Comparison of ENCODE assay signal across 9 cellular contexts in the genomic region with DNA sequence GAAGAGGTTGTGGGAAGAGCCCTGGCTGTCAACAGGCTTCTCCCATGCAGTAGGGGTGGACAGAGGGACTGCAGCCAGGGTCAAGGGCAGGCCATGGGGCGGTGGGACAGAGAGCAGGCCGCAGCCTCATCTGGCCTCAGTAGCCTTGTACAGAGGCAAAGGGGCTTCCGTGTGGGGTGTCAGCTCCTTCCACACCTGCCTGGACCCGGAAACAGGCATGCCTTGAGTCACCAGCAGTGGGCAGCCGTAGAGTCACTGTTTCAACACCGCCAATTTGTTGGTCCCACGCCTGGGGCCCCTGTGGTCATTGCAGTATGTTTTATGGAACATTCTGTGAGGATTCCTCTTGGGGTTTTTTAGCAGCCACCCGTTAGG.
DNase-seq lines count a peak whose midpoint lies in the region; ATAC-seq, FAIRE-seq and TF ChIP-seq lines count a peak whose summit lies in the region.
"Had no signal": no experiment of that assay in that cellular context is flagged by ENCODE, and none has a peak within 500 bp of the region (broad histone marks: within the 10 kb centered on the region; RNA-seq: fewer than 3 reads in every experiment).

No MANE protein-coding gene starts in this region.

- no peak for TF ChIP-seq EP300 in H1 (IDR thresholded peaks at IDR 0.05; ENCODE audit: borderline replicate concordance in 1 of 2, low read depth in 2 of 2, low read length in 2 of 2)
- no peak for TF ChIP-seq EP300 in ovary (IDR thresholded peaks at IDR 0.05)

- intact Hi-C loops in ovary (cut with DNase I), result loop anchor here in 3 of 4 donors (2.0 to 10.0 kb wide), 4 partner anchors 99 to 637 kb away; no protein-coding TSS in a partner anchor

- H3K9ac ChIP-seq in H1 (replicated peaks in 1 of 4; ENCODE audit: extremely low read depth in 1 of 4, low read depth in 3 of 4, low read length in 3 of 4), result no peak overlapping the region

- H2BK15ac ChIP-seq in H1 (ENCODE audit: low read length), result no peak overlapping the region

- no peak overlapping the region for H4K8ac ChIP-seq in H1 (ENCODE audit: extremely low read depth, insufficient read depth, low read length)

- H3K27ac ChIP-seq in H1 (ENCODE audit: low read depth, low read length) (no peak overlapping the region), ovary (peak overlapping the region in 1 of 2 donors; percentile 55)
- H3K27ac ChIP-seq: left lung had no signal

- H2BK12ac ChIP-seq in H1 (ENCODE audit: low read depth, low read length), result no peak overlapping the region

- H3K79me1 ChIP-seq in H1 (ENCODE audit: low read depth, low read length), result no peaks in the 10 kb centered on the region

- WGBS in H1 (ENCODE audit: extremely low coverage in 1 of 2, insufficient coverage in 1 of 2, insufficient read length in 1 of 2, insufficient replicate concordance in 2 of 2, low coverage in 1 of 2, low lambda C conversion rate in 2 of 2, missing lambda C conversion rate in 1 of 2), 2 experiments, result 91% methylated on average over 8 of the region's 8 CpGs; no CpG with 5 or more reads in 1 of the 2 experiments
- 52 to 59% (median 56%) methylated on average over 8 of the region's 8 CpGs for WGBS in ovary, 3 donors

- H2AFZ ChIP-seq in H1 (ENCODE audit: low read length), result no peak overlapping the region

- H3K27me3 ChIP-seq in H1 (replicated peaks in 1 of 4; ENCODE audit: control insufficient read depth in 3 of 4, extremely low read depth in 1 of 4, insufficient read depth in 3 of 4, low read length in 3 of 4), result no peaks in the 10 kb centered on the region
- H3K27me3 ChIP-seq in ovary, result no peaks in the 10 kb centered on the region
- H3K27me3 ChIP-seq: left lung had no signal

- H3K4me1 ChIP-seq in H1 (replicated peaks in 1 of 4; ENCODE audit: control insufficient read depth in 3 of 4, insufficient read depth in 4 of 4, low read length in 3 of 4), result peaks cover 0 to 5% (median 2%) of the 10 kb centered on the region in 4 experiments; a peak in 4 of 7 replicates
- peaks cover 32% of the 10 kb centered on the region for H3K4me1 ChIP-seq in ovary (ENCODE audit: insufficient read depth)

- H3K23me2 ChIP-seq in H1 (ENCODE audit: low read depth, low read length), result no peaks in the 10 kb centered on the region

- H3K4ac ChIP-seq in H1 (replicated peaks; ENCODE audit: insufficient read length, low read depth, low read length), result no peak overlapping the region

- ATAC-seq in HG02642 (IDR thresholded peaks at IDR 0.05; ENCODE audit: poor library complexity, unreplicated experiment), result no peak

- H3K79me2 ChIP-seq in H1 (ENCODE audit: control insufficient read depth in 1 of 2, insufficient read depth in 2 of 2, low read length in 2 of 2), result no peaks in the 10 kb centered on the region

- no peak overlapping the region for H4K5ac ChIP-seq in H1 (ENCODE audit: insufficient read length, low read depth, low read length)

- H3K56ac ChIP-seq in H1 (replicated peaks; ENCODE audit: insufficient read length, low read depth, low read length), result no peak overlapping the region

- POLR2A ChIA-PET in H1 (lab: Charles Lee; ENCODE audit: partially characterized antibody), result interaction anchor here (1.6 kb wide), 1 partner anchor 17 kb away, joined by 3 read pairs; no protein-coding TSS in a partner anchor

- no peak overlapping the region for H3K4me2 ChIP-seq in H1 (ENCODE audit: insufficient read depth in 1 of 2, low read depth in 2 of 2, low read length in 2 of 2)

- no peak overlapping the region for H2BK120ac ChIP-seq in H1 (replicated peaks; ENCODE audit: low read depth, low read length)

- TF ChIP-seq CTCF in GM12865 (IDR thresholded peaks at IDR 0.05; ENCODE audit: insufficient read depth, low read depth, low read length, missing control alignments), result peak; percentile 33
- peak in 2 of 3 experiments; percentile 3 to 4; a peak in 2 of 4 replicates for TF ChIP-seq CTCF in H1 (IDR thresholded peaks at IDR 0.05; ENCODE audit: control extremely low read depth in 1 of 3, insufficient read depth in 1 of 3, low read depth in 1 of 3, low read length in 3 of 3)
- no peak for TF ChIP-seq CTCF in ovary (IDR thresholded peaks at IDR 0.05)

- H2BK5ac ChIP-seq in H1 (ENCODE audit: low read depth, low read length), result no peak overlapping the region; the same call in 1 of the 2 replicates

- no peaks in the 10 kb centered on the region for H3K9me3 ChIP-seq in H1 (ENCODE audit: insufficient read depth in 2 of 2, low read depth in 1 of 2, low read length in 1 of 2)
- H3K9me3 ChIP-seq in ovary, result no peaks in the 10 kb centered on the region
- H3K9me3 ChIP-seq: left lung had no signal

- 0 out of 4 replicates have a peak, but pooled peaks of 1 of the 2 experiments have one; percentile 12 for TF ChIP-seq RAD21 in H1 (IDR thresholded peaks at IDR 0.05 in 1 of 2, conservative IDR thresholded peaks at IDR 0.05 in 1 of 2; ENCODE audit: low read depth in 2 of 2, low read length in 2 of 2)

- H3K4me3 ChIP-seq in GM12865 (ENCODE audit: low read depth, low read length) (no peak overlapping the region), H1 (ENCODE audit: extremely low read depth in 1 of 4, insufficient read depth in 2 of 4, low read depth in 3 of 4, low read length in 4 of 4) (no peak overlapping the region), ovary (no peak overlapping the region)
- H3K4me3 ChIP-seq: left lung had no signal

- H2AK5ac ChIP-seq in H1 (ENCODE audit: low read depth, low read length), result no peak overlapping the region

- DNase-seq in GM12865 (ENCODE audit: low read depth) (peak; percentile 68), NOMO-1 treated with dmso at 0.1 percent for 144 hours (lab: John Stamatoyannopoulos, UW; ENCODE audit: unreplicated experiment) (peak; percentile 42), H1 (ENCODE audit: low read depth in 1 of 2, low spot score in 2 of 2) (no peak), ovary (peak in 3 of 5 donors; percentile 34 to 51 (median 47)), HCEC 1CT (no peak), HuH-7.5 (ENCODE audit: low spot score) (no peak)
- DNase-seq: occipital lobe had no signal

- CTCF ChIA-PET in H1 (lab: Charles Lee; ENCODE audit: partially characterized antibody), result interaction anchor here (0.8 to 5.3 kb wide), 33 partner anchors 9 to 461 kb away, joined by 3 to 28 read pairs (median 5); no protein-coding TSS in a partner anchor

- no peak for FAIRE-seq in H1 (lab: Jason Lieb, UNC)

- H3K14ac ChIP-seq in H1 (ENCODE audit: insufficient read length), result no peak overlapping the region

- H2BK20ac ChIP-seq in H1 (ENCODE audit: low read length), result no peak overlapping the region

- H4K20me1 ChIP-seq in H1 (replicated peaks in 1 of 2; ENCODE audit: control insufficient read depth in 1 of 2, insufficient read depth in 2 of 2, low read length in 2 of 2), result no peaks in the 10 kb centered on the region

- no peak overlapping the region for H4K91ac ChIP-seq in H1 (replicated peaks; ENCODE audit: insufficient read length, low read length)

- no peaks in the 10 kb centered on the region for H3K36me3 ChIP-seq in H1 (ENCODE audit: control insufficient read depth in 2 of 4, insufficient read depth in 4 of 4, low read length in 3 of 4)
- H3K36me3 ChIP-seq in ovary, result no peaks in the 10 kb centered on the region
- H3K36me3 ChIP-seq: left lung had no signal

- TF ChIP-seq POLR2A in H1 (IDR thresholded peaks at IDR 0.05; ENCODE audit: control extremely low read depth in 1 of 2, low read depth in 2 of 2, low read length in 2 of 2), result no peak
- no peak for TF ChIP-seq POLR2A in ovary (IDR thresholded peaks at IDR 0.05)

- H3K23ac ChIP-seq in H1 (ENCODE audit: insufficient read length), result no peak overlapping the region

- H3K18ac ChIP-seq in H1 (ENCODE audit: extremely low read depth, low read length), result no peak overlapping the region

TF ChIP-seq in H1, 55 proteins besides CTCF, POLR2A, EP300 and RAD21:
- TF ChIP-seq KDM5A (IDR thresholded peaks at IDR 0.05; ENCODE audit: low read length), result no peak
- no peak for TF ChIP-seq KDM4A (IDR thresholded peaks at IDR 0.05; ENCODE audit: low read depth, low read length, severe bottlenecking)
- TF ChIP-seq TEAD4 (IDR thresholded peaks at IDR 0.05; ENCODE audit: low read depth, low read length), result no peak
- no peak for TF ChIP-seq PHF8 (conservative IDR thresholded peaks at IDR 0.05; ENCODE audit: low read depth, low read length)
- no peak for TF ChIP-seq GTF2F1 (IDR thresholded peaks at IDR 0.05; ENCODE audit: borderline replicate concordance, low read depth, low read length)

Comparison
In these comparisons a context has a peak if more than half of its experiments do, and no peak if none do; other contexts are left out.
1. DNase-seq: peak in GM12865 (single experiment), NOMO-1 treated with dmso at 0.1 percent for 144 hours (single experiment) and ovary (3 of 5); none in H1 (0 of 2), HCEC 1CT (single experiment) and HuH-7.5 (single experiment).
2. CTCF ChIP-seq: peak in GM12865 (single experiment) and H1 (2 of 3); none in ovary (0 of 3).